ENCODE assay signal across 1 cellular context in genomic region chr19:55385749-55386514, GRCh38.
TF ChIP-seq lines count a peak whose summit lies in the region.

Gene RPL28 (plus strand): TSS chr19:55385932. CDS start chr19:55386358, 426 bp downstream.

TF ChIP-seq in HepG2, 621 proteins besides CTCF, POLR2A, EP300 and RAD21 (continued from another document and continues in another):
- peak; percentile 60; the same call in 1 of the 2 replicates for TF ChIP-seq NFAT5 (CRISPR knock-in tag; IDR thresholded peaks at IDR 0.05)
- 0 out of 2 replicates have a peak, but pooled peaks have one; percentile 39 for TF ChIP-seq DNMT3B (CRISPR knock-in tag; conservative IDR thresholded peaks at IDR 0.05)
- peak; percentile 73 for TF ChIP-seq MAX (IDR thresholded peaks at IDR 0.05)
- no peak for TF ChIP-seq IRX3 (CRISPR knock-in tag; IDR thresholded peaks at IDR 0.05; ENCODE audit: borderline replicate concordance, low read depth)
- no peak for TF ChIP-seq PBX3 (CRISPR knock-in tag; IDR thresholded peaks at IDR 0.05; ENCODE audit: borderline replicate concordance)
- peak; percentile 65; the same call in 1 of the 2 replicates for TF ChIP-seq ZBTB38 (CRISPR knock-in tag; IDR thresholded peaks at IDR 0.05)
- TF ChIP-seq ZNF749 (CRISPR knock-in tag; IDR thresholded peaks at IDR 0.05; ENCODE audit: borderline replicate concordance) = peak; percentile 68; the same call in 1 of the 2 replicates
- peak; percentile 37; the same call in 1 of the 2 replicates for TF ChIP-seq ZBTB34 (CRISPR knock-in tag; IDR thresholded peaks at IDR 0.05)
- peak; percentile 89 for TF ChIP-seq SATB2 (CRISPR knock-in tag; IDR thresholded peaks at IDR 0.05)
- TF ChIP-seq RARG (CRISPR knock-in tag; IDR thresholded peaks at IDR 0.05; ENCODE audit: low read depth) = no peak
- no peak for TF ChIP-seq ZNF143 (CRISPR knock-in tag; IDR thresholded peaks at IDR 0.05)
- no peak for TF ChIP-seq ZNF281 (CRISPR knock-in tag; IDR thresholded peaks at IDR 0.05; ENCODE audit: borderline replicate concordance)
- no peak for TF ChIP-seq ZNF121 (CRISPR knock-in tag; IDR thresholded peaks at IDR 0.05)
- no peak for TF ChIP-seq AKNA (CRISPR knock-in tag; IDR thresholded peaks at IDR 0.05; ENCODE audit: borderline replicate concordance)
- TF ChIP-seq ETV6 (CRISPR knock-in tag; conservative IDR thresholded peaks at IDR 0.05) = 0 out of 2 replicates have a peak, but pooled peaks have one; percentile 64
- TF ChIP-seq UBTF (CRISPR knock-in tag; IDR thresholded peaks at IDR 0.05) = peak; percentile 86
- peak; percentile 69; the same call in 1 of the 2 replicates for TF ChIP-seq ZGPAT (CRISPR knock-in tag; IDR thresholded peaks at IDR 0.05)
- peak; percentile 84 for TF ChIP-seq KDM5B (CRISPR knock-in tag; IDR thresholded peaks at IDR 0.05; ENCODE audit: borderline replicate concordance)
- TF ChIP-seq KLF16 (CRISPR knock-in tag; IDR thresholded peaks at IDR 0.05) = peak in 1 of 2 experiments; percentile 96; a peak in 2 of 4 replicates
- TF ChIP-seq ZBTB33 (CRISPR knock-in tag; IDR thresholded peaks at IDR 0.05) = peak; percentile 24; the same call in 1 of the 2 replicates
- peak; percentile 25; the same call in 1 of the 2 replicates for TF ChIP-seq KMT2B (CRISPR knock-in tag; IDR thresholded peaks at IDR 0.05)
- TF ChIP-seq SOX5 (CRISPR knock-in tag; IDR thresholded peaks at IDR 0.05; ENCODE audit: borderline replicate concordance) = peak; percentile 30; the same call in 1 of the 2 replicates
- peak; percentile 81; the same call in 1 of the 2 replicates for TF ChIP-seq ZNF614 (CRISPR knock-in tag; IDR thresholded peaks at IDR 0.05; ENCODE audit: borderline replicate concordance)
- TF ChIP-seq FOXC1 (CRISPR knock-in tag; IDR thresholded peaks at IDR 0.05; ENCODE audit: borderline replicate concordance) = peak; percentile 91; the same call in 1 of the 2 replicates
